ENCODE assay signal across 27 cellular contexts in the genomic region with DNA sequence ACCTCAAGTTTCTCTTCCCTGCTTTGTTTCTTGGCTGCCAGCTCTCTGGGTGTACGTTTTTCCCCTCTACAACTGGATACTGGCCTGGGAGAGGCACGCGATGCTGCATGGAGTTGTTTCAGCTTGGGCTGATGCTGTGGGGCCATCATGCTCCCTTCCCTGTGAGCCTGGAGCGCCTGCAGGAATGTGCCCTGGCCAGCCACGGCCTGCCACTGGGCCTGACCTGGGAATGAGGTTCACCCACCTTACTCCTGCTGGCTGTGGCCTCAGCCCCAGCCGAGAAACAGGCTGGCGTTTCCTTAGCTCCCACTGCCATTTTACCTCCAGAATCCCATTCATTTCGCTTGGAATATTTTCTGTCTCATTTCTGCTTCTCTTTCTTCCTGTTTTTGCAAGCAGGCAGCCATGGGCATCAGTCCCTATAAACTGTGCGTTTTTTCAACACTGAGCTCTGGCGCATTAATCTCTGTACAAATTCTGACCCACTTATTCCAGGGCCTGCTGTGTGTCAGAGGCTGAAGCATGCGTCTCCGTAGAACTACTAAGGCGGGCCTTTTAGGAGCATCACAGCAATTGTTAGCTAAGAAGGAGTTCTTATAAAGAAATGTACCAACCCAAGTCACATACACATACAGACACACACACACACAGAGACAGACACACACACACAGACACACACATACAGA. TPM values are rescaled to one million over a fixed set of nuclear protein-coding genes. Genes with fewer than 3 reads are reported as not detected.
"Had no signal": no experiment of that assay in that cellular context is flagged by ENCODE, and none has a peak within 500 bp of the region (broad histone marks: within the 10 kb centered on the region; RNA-seq: fewer than 3 reads in every experiment).

No MANE protein-coding gene starts in this region.

- H3K9me3 ChIP-seq: gastrocnemius medialis, left lung, mucosa of descending colon, prostate gland, right atrium auricular region, suprapubic skin, transverse colon, vagina had no signal

- H3K79me2 ChIP-seq: parathyroid adenoma had no signal

- H3K27me3 ChIP-seq: gastrocnemius medialis, left lung, right atrium auricular region, suprapubic skin, transverse colon, vagina had no signal

- H3K4me3 ChIP-seq: gastrocnemius medialis, left lung, mucosa of descending colon, prostate gland, right atrium auricular region, smooth muscle cell, suprapubic skin, transverse colon, vagina had no signal

- H3K4me1 ChIP-seq: gastrocnemius medialis, left lung, parathyroid adenoma, prostate gland, right atrium auricular region, suprapubic skin, transverse colon, vagina had no signal

- H3K4me2 ChIP-seq: smooth muscle cell had no signal

- DNase-seq: cortex of kidney; effector CD4-positive, alpha-beta T cell; foreskin fibroblast; gastrocnemius medialis; head of caudate nucleus; left cardiac atrium; left lung; mesenchymal stem cell; mucosa of descending colon; naive B cell; stimulated activated CD4-positive, alpha-beta T cell treated with anti-CD3 and anti-CD28 coated beads, Interleukin-12 subunit alpha, Interleukin-12 subunit beta, amount 100 ng/mL, for 4 hours; stimulated activated CD4-positive, alpha-beta T cell treated with anti-CD3 and anti-CD28 coated beads, Interleukin-1b, Interleukin-23, amount 100 ng/mL, for 48 hours; stimulated activated CD4-positive, alpha-beta T cell treated with anti-CD3 and anti-CD28 coated beads, Interleukin-4, amount 100 ng/mL, for 1 hour; stimulated activated CD8-positive, alpha-beta memory T cell treated with anti-CD3 and anti-CD28 coated beads, Interleukin-4, amount 100 ng/mL, for 48 hours; stimulated activated naive CD4-positive, alpha-beta T cell; stimulated activated naive CD8-positive, alpha-beta T cell treated with anti-CD3 and anti-CD28 coated beads, Interleukin-15, amount 100 ng/mL, for 72 hours; transverse colon had no signal

- ATAC-seq: esophagus mucosa; gastrocnemius medialis; left cardiac atrium; left lung; mucosa of descending colon; natural killer cell treated with Interleukin-12 subunit alpha and Interleukin-12 subunit beta and Interleukin-15 and Interleukin-18, amount 100 ng/mL, for 72 hours; sciatic nerve; stimulated activated naive CD8-positive, alpha-beta T cell treated with anti-CD3 and anti-CD28 coated beads, Interleukin-15, amount 100 ng/mL, for 72 hours had no signal

- H2AFZ ChIP-seq: parathyroid adenoma had no signal

- H3K27ac ChIP-seq: gastrocnemius medialis, left lung, parathyroid adenoma, prostate gland, right atrium auricular region, suprapubic skin, transverse colon, vagina had no signal

- H3K36me3 ChIP-seq: gastrocnemius medialis, left lung, prostate gland, right atrium auricular region, suprapubic skin, transverse colon, vagina had no signal

- H3K9ac ChIP-seq: parathyroid adenoma had no signal

RNA-seq across cellular contexts. Expression of gene GATA3, which starts 57.9 kb away (rescaled TPM):
- total RNA-seq: osteoblast had no signal
